17 cellular contexts compared by ENCODE assay signal in genomic region chr10:132233501-132234075, GRCh38.
"Had no signal": no experiment of that assay in that cellular context is flagged by ENCODE, and none has a peak within 500 bp of the region (broad histone marks: within the 10 kb centered on the region; RNA-seq: fewer than 3 reads in every experiment).

No MANE protein-coding gene starts in this region.

- ATAC-seq: esophagus mucosa, heart right ventricle, lower lobe of right lung, psoas muscle, sciatic nerve had no signal

- H3K36me3 ChIP-seq: heart right ventricle, left ventricle myocardium inferior, lower lobe of right lung had no signal

- H3K4me1 ChIP-seq: psoas muscle had no signal

- H3K27me3 ChIP-seq: heart right ventricle had no signal

- FAIRE-seq: endometrium, frontal cortex had no signal

- H3K27ac ChIP-seq: heart right ventricle, left ventricle myocardium inferior, lower lobe of right lung, psoas muscle had no signal

- DNase-seq: effector memory CD4-positive, alpha-beta T cell; hypothalamus; islet precursor cell; left ventricle myocardium inferior; lower lobe of right lung; naive B cell; psoas muscle; retina; stimulated activated CD4-positive, alpha-beta T cell treated with anti-CD3 and anti-CD28 coated beads, Interleukin-2, amount 100 ng/mL, for 24 hours; stimulated activated naive CD4-positive, alpha-beta T cell treated with Interleukin-2 at 50 U/mL for 16 hours; trophoblast cell had no signal

- H3K9me3 ChIP-seq: heart right ventricle, left ventricle myocardium inferior, lower lobe of right lung, psoas muscle had no signal

- H3K4me3 ChIP-seq: heart right ventricle, left ventricle myocardium inferior, lower lobe of right lung, psoas muscle, skin epidermis had no signal
